In genomic region chr15:63121382-63122001, GRCh38 we compare ENCODE assay signal across 8 cellular contexts. TPM values are rescaled to one million over a fixed set of nuclear protein-coding genes. Genes with fewer than 3 reads are reported as not detected.
DNase-seq lines count a peak whose midpoint lies in the region; ATAC-seq and TF ChIP-seq lines count a peak whose summit lies in the region.

A gene with protein sequence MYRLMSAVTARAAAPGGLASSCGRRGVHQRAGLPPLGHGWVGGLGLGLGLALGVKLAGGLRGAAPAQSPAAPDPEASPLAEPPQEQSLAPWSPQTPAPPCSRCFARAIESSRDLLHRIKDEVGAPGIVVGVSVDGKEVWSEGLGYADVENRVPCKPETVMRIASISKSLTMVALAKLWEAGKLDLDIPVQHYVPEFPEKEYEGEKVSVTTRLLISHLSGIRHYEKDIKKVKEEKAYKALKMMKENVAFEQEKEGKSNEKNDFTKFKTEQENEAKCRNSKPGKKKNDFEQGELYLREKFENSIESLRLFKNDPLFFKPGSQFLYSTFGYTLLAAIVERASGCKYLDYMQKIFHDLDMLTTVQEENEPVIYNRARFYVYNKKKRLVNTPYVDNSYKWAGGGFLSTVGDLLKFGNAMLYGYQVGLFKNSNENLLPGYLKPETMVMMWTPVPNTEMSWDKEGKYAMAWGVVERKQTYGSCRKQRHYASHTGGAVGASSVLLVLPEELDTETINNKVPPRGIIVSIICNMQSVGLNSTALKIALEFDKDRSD (plus strand): TSS chr15:63121861. CDS start chr15:63121872, 11 bp downstream.

- peak within 1 kb of the TSS; percentile 86 for H3K9ac ChIP-seq in adipocyte (ENCODE audit: low read length)
- peak within 1 kb of the TSS; percentile 28 for H3K9ac ChIP-seq in parathyroid adenoma

- H3K4me3 Mint-ChIP-seq in HFFc6 (peak within 1 kb of the TSS; percentile 99), T-cell (peak within 1 kb of the TSS; percentile 77 to 87 (median 86))

- H3K27me3 ChIP-seq in adipocyte (replicated peaks; ENCODE audit: control insufficient read depth, insufficient read depth, low read length) = no peaks in the 10 kb centered on the region
- no peaks in the 10 kb centered on the region for H3K27me3 ChIP-seq in cardiac muscle cell
- no peaks in the 10 kb centered on the region for H3K27me3 ChIP-seq in parathyroid adenoma (ENCODE audit: control insufficient read depth, insufficient read depth, low read length)
- H3K27me3 ChIP-seq in tibial artery = no peaks in the 10 kb centered on the region

- H3K9me3 ChIP-seq in adipocyte (ENCODE audit: control insufficient read depth, low read length) = peaks cover 5% of the 10 kb centered on the region
- no peaks in the 10 kb centered on the region for H3K9me3 ChIP-seq in cardiac muscle cell (ENCODE audit: low read depth)
- no peaks in the 10 kb centered on the region for H3K9me3 ChIP-seq in parathyroid adenoma (ENCODE audit: control insufficient read depth, low read length)
- no peaks in the 10 kb centered on the region for H3K9me3 ChIP-seq in tibial artery

- peaks cover 23% of the 10 kb centered on the region for H3K4me1 Mint-ChIP-seq in HFFc6 (ENCODE audit: low read depth)
- peaks cover 16 to 20% (median 20%) of the 10 kb centered on the region in 3 donors for H3K4me1 Mint-ChIP-seq in T-cell

- CTCF ChIA-PET in T-cell (lab: Charles Lee) = no interaction called here

- POLR2A ChIA-PET in T-cell (lab: Charles Lee) = no interaction called here

- peak within 1 kb of the TSS; percentile 67 for H3K27ac ChIP-seq in cardiac muscle cell
- peak within 1 kb of the TSS; percentile 56 for H3K27ac ChIP-seq in parathyroid adenoma
- peak within 1 kb of the TSS; percentile 84 to 98 for H3K27ac ChIP-seq in tibial artery

- H3K27ac Mint-ChIP-seq in HFFc6 (peak within 1 kb of the TSS; percentile 89), T-cell (peak within 1 kb of the TSS; percentile 82)

- H3K27me3 Mint-ChIP-seq in HFFc6 (ENCODE audit: insufficient read depth) (peaks cover 1% of the 10 kb centered on the region; the same call in 1 of the 2 replicates), T-cell (no peaks in the 10 kb centered on the region)

- TF ChIP-seq CTCF in GM10266 (IDR thresholded peaks at IDR 0.05; ENCODE audit: control insufficient read depth, insufficient read depth, low read depth, missing control alignments) (no peak), HFFc6 (IDR thresholded peaks at IDR 0.05) (no peak), cardiac muscle cell (IDR thresholded peaks at IDR 0.05; ENCODE audit: low read depth, low read length) (no peak), parathyroid adenoma (IDR thresholded peaks at IDR 0.05) (no peak), tibial artery (IDR thresholded peaks at IDR 0.05) (no peak)

- H2AFZ ChIP-seq in parathyroid adenoma = peak within 1 kb of the TSS; percentile 95

- no peaks in the 10 kb centered on the region for H3K79me2 ChIP-seq in parathyroid adenoma

- peak; percentile 88 for DNase-seq in GM10266 (ENCODE audit: extremely low spot score)
- DNase-seq in HFFc6 = peak; percentile 80
- peak; percentile 61 for DNase-seq in NCI-H1048 (lab: John Stamatoyannopoulos, UW)
- DNase-seq in T-cell = peak; percentile 56 to 82 (median 72)
- DNase-seq in adipocyte (ENCODE audit: low read depth) = peak; percentile 97
- DNase-seq in cardiac muscle cell (ENCODE audit: low read depth in 1 of 2, low spot score in 1 of 2) = peak; percentile 95
- peak; percentile 90 to 93 for DNase-seq in tibial artery

- intact Hi-C loops in tibial artery (cut with DNase I; ENCODE audit: low total_unique reads) = loop anchor here (5.0 kb wide), 1 partner anchor 156 kb away; the partner anchor contains the start of gene APH1B

- peaks cover 5% of the 10 kb centered on the region for H3K4me1 ChIP-seq in adipocyte (ENCODE audit: control insufficient read depth, insufficient read depth, low read length)
- H3K4me1 ChIP-seq in cardiac muscle cell (ENCODE audit: low read depth) = no peaks in the 10 kb centered on the region
- no peaks in the 10 kb centered on the region for H3K4me1 ChIP-seq in parathyroid adenoma
- H3K4me1 ChIP-seq in tibial artery = peaks cover 0 to 8% (median 1%) of the 10 kb centered on the region in 4 donors

- peak; percentile 90 to 97 (median 95) for ATAC-seq in T-cell (replicated peaks in 1 of 4)

- H3K36me3 ChIP-seq in adipocyte (ENCODE audit: control insufficient read depth, insufficient read depth, low read length, severe bottlenecking) = peaks cover 10% of the 10 kb centered on the region
- H3K36me3 ChIP-seq in cardiac muscle cell = no peaks in the 10 kb centered on the region
- H3K36me3 ChIP-seq in parathyroid adenoma (ENCODE audit: control insufficient read depth, insufficient read depth, low read length) = no peaks in the 10 kb centered on the region
- H3K36me3 ChIP-seq in tibial artery = peaks cover 0 to 8% (median 7%) of the 10 kb centered on the region in 3 donors

- H3K4me3 ChIP-seq in adipocyte (ENCODE audit: low read length) (peak within 1 kb of the TSS; percentile 93), cardiac muscle cell (peak within 1 kb of the TSS; percentile 94), parathyroid adenoma (ENCODE audit: low read depth, low read length) (peak within 1 kb of the TSS; percentile 83), tibial artery (peak within 1 kb of the TSS; percentile 85 to 98)

- H3K36me3 Mint-ChIP-seq in HFFc6 (ENCODE audit: low read depth) (peaks cover 42% of the 10 kb centered on the region), T-cell (peaks cover 3% of the 10 kb centered on the region)

- H3K9me3 Mint-ChIP-seq in HFFc6 (peaks cover 12% of the 10 kb centered on the region), T-cell (peaks cover 10 to 22% (median 12%) of the 10 kb centered on the region in 3 donors)

- peak within 1 kb of the TSS; percentile 82 for H3K4me2 ChIP-seq in parathyroid adenoma (ENCODE audit: low read length)

RNA-seq across cellular contexts. Expression of the gene that starts here (rescaled TPM):
- total RNA-seq in HFFc6 (2021; fragmentation: NEBNext Ultra II Directional; extraction: Animal tissue kit (Norgen Biotek cat#: 25700)) = 10 to 100 TPM; 37.5 to 47.6 (median 45.7) TPM
- total RNA-seq in T-cell (10 to 100 TPM; 10.9 to 14.9 (median 12.2) TPM), cardiac muscle cell (13.3 and 14.1 TPM in 2 replicates)
- polyA plus RNA-seq in cardiac muscle cell = 14.0 and 18.0 TPM in 2 replicates

Comparison
In these comparisons a context has a peak if more than half of its experiments do, and no peak if none do; other contexts are left out.
1. Peak in every context shown above with its lines: DNase-seq, ATAC-seq, H3K4me3 ChIP-seq and H3K27ac ChIP-seq.